8 cellular contexts compared by ENCODE assay signal in genomic region chr3:52531636-52532516, GRCh38. TPM values are rescaled to one million over a fixed set of nuclear protein-coding genes. Genes with fewer than 3 reads are reported as not detected.
DNase-seq lines count a peak whose midpoint lies in the region; ATAC-seq, FAIRE-seq and TF ChIP-seq lines count a peak whose summit lies in the region.

No MANE protein-coding gene starts in this region.

- H3K27ac ChIP-seq in ACC112 (ENCODE audit: low read depth, low read length): 0 out of 2 replicates have a peak overlapping the region, but pooled peaks have one; percentile 21
- H3K27ac ChIP-seq in breast epithelium: peak overlapping the region; percentile 40 to 94

- peaks cover 50% of the 10 kb centered on the region for H3K79me2 ChIP-seq in ACC112 (ENCODE audit: control insufficient read depth, insufficient read depth, low read length, unreplicated experiment)

- peak; percentile 48 for FAIRE-seq in HTR-8/SVneo (lab: Jason Lieb, UNC)

- ATAC-seq in HG03469 (IDR thresholded peaks at IDR 0.05; ENCODE audit: unreplicated experiment): no peak

- peaks cover 5% of the 10 kb centered on the region; the same call in 1 of the 2 replicates for H3K36me3 ChIP-seq in ACC112 (ENCODE audit: insufficient read depth, low read length)
- no peaks in the 10 kb centered on the region for H3K36me3 ChIP-seq in breast epithelium

- TF ChIP-seq POLR2A in breast epithelium (IDR thresholded peaks at IDR 0.05): no peak

- no peak for DNase-seq in HTR-8/SVneo (ENCODE audit: insufficient read length, low spot score)
- DNase-seq in breast epithelium (ENCODE audit: low spot score in 2 of 2): peak in 1 of 2 donors; percentile 49
- peak; percentile 83 for DNase-seq in mesenteric fat pad (ENCODE audit: low spot score)
- no peak for DNase-seq in DMS153 treated with DMSO at 0.1 percent for 48 hours (lab: John Stamatoyannopoulos, UW; ENCODE audit: unreplicated experiment)
- no peak for DNase-seq in activated gamma-delta T cell treated with Interleukin-2 at 50 U/mL for 16 hours
- DNase-seq in cerebellar cortex (ENCODE audit: low spot score): no peak

- H2AFZ ChIP-seq in ACC112 (ENCODE audit: low read length, unreplicated experiment): no peak overlapping the region

- intact Hi-C loops in breast epithelium (cut with DNase I; ENCODE audit: low total_unique reads): loop anchor here (10.0 kb wide), 2 partner anchors 57 to 173 kb away; partner anchors contain the start of genes GLT8D1 and SPCS1

- no peak for TF ChIP-seq CTCF in breast epithelium (IDR thresholded peaks at IDR 0.05)

- H3K9me3 ChIP-seq in breast epithelium: no peaks in the 10 kb centered on the region

- H3K27me3 ChIP-seq in ACC112 (ENCODE audit: insufficient read depth, low read length) (no peaks in the 10 kb centered on the region), breast epithelium (no peaks in the 10 kb centered on the region)

- peak overlapping the region; percentile 83 for H3K4me3 ChIP-seq in ACC112 (ENCODE audit: low read depth, low read length)
- peak overlapping the region; percentile 64 to 97 (median 70) for H3K4me3 ChIP-seq in breast epithelium

- H3K4me1 ChIP-seq in ACC112 (ENCODE audit: control insufficient read depth, insufficient read depth, low read length, unreplicated experiment): peaks cover 45% of the 10 kb centered on the region
- H3K4me1 ChIP-seq in breast epithelium: peaks cover 7 to 10% of the 10 kb centered on the region in 2 donors

RNA-seq across cellular contexts. Expression of gene NT5DC2, which starts 1.8 kb away (rescaled TPM):
- 10 to 100 TPM; 26.5 to 35.7 (median 28.6) TPM for total RNA-seq in breast epithelium
- total RNA-seq in mesenteric fat pad: 38.5 TPM

RNA-seq across cellular contexts. Expression of gene UQCC5, which starts 4.5 kb away (rescaled TPM):
- 10 to 100 TPM in 1 of 3 donors, 1 to 10 TPM in 2; 1.3 to 14.1 (median 1.8) TPM for total RNA-seq in breast epithelium
- 23.2 TPM for total RNA-seq in mesenteric fat pad

RNA-seq across cellular contexts. Expression of gene STAB1, which starts 36.7 kb away (rescaled TPM):
- total RNA-seq in breast epithelium (100 to 1,000 TPM in 1 of 3 donors, 10 to 100 TPM in 2; 47.7 to 149 (median 55.4) TPM), mesenteric fat pad (557 TPM)
